8 cellular contexts compared by ENCODE assay signal in genomic region chr15:75452364-75452967, GRCh38. TPM values are rescaled to one million over a fixed set of nuclear protein-coding genes. Genes with fewer than 3 reads are reported as not detected.
DNase-seq lines count a peak whose midpoint lies in the region; ATAC-seq and TF ChIP-seq lines count a peak whose summit lies in the region.

No MANE protein-coding gene starts in this region.

- no peaks in the 10 kb centered on the region for H3K27me3 ChIP-seq in CD4-positive, alpha-beta memory T cell (ENCODE audit: insufficient read depth, low read length)
- H3K27me3 ChIP-seq in PC-9 (ENCODE audit: insufficient read depth, low read depth): no peaks in the 10 kb centered on the region
- no peaks in the 10 kb centered on the region for H3K27me3 ChIP-seq in esophagus (ENCODE audit: control insufficient read depth in 1 of 2, insufficient read depth in 2 of 2, low read length in 2 of 2)
- no peaks in the 10 kb centered on the region for H3K27me3 ChIP-seq in muscle layer of duodenum (ENCODE audit: low read depth, low read length)

- H3K4me1 ChIP-seq in CD4-positive, alpha-beta memory T cell (ENCODE audit: insufficient read depth, low read length): peaks cover 49% of the 10 kb centered on the region
- peaks cover 22% of the 10 kb centered on the region for H3K4me1 ChIP-seq in PC-9 (replicated peaks; ENCODE audit: insufficient read depth)
- H3K4me1 ChIP-seq in esophagus (ENCODE audit: control insufficient read depth in 2 of 2, insufficient read depth in 2 of 2, low read length in 1 of 2): peaks cover 0 to 6% of the 10 kb centered on the region in 2 donors
- peaks cover 12 to 25% of the 10 kb centered on the region in 2 donors for H3K4me1 ChIP-seq in muscle layer of duodenum (ENCODE audit: control insufficient read depth in 1 of 2, insufficient read depth in 2 of 2, low read length in 2 of 2)

- no peaks in the 10 kb centered on the region for H3K9me3 ChIP-seq in CD4-positive, alpha-beta memory T cell (ENCODE audit: control insufficient read depth in 1 of 2, low read length in 2 of 2)
- H3K9me3 ChIP-seq in PC-9 (ENCODE audit: insufficient read depth, low read depth): no peaks in the 10 kb centered on the region
- no peaks in the 10 kb centered on the region for H3K9me3 ChIP-seq in esophagus (ENCODE audit: control insufficient read depth in 2 of 2, insufficient read depth in 1 of 2, low read depth in 1 of 2, low read length in 1 of 2)
- H3K9me3 ChIP-seq in muscle layer of duodenum (ENCODE audit: control insufficient read depth in 1 of 2, low read length in 2 of 2): no peaks in the 10 kb centered on the region

- TF ChIP-seq CTCF in PC-9 (conservative IDR thresholded peaks at IDR 0.05): no peak

- H3K36me3 ChIP-seq in CD4-positive, alpha-beta memory T cell (ENCODE audit: insufficient read depth, low read length): no peaks in the 10 kb centered on the region
- H3K36me3 ChIP-seq in PC-9 (ENCODE audit: low read depth) (no peaks in the 10 kb centered on the region), esophagus (ENCODE audit: control insufficient read depth in 2 of 2, insufficient read depth in 2 of 2, low read length in 1 of 2) (no peaks in the 10 kb centered on the region), muscle layer of duodenum (ENCODE audit: control insufficient read depth in 1 of 2, insufficient read depth in 2 of 2, low read length in 2 of 2) (no peaks in the 10 kb centered on the region)

- WGBS in esophagus, 2 donors: 1% methylated on average over 19 of the region's 19 CpGs

- H4K20me1 ChIP-seq in PC-9 (ENCODE audit: insufficient read depth): peaks cover 31% of the 10 kb centered on the region

- peak; percentile 77 to 89 (median 80) for DNase-seq in CD4-positive, alpha-beta memory T cell
- DNase-seq in HuH-7.5 (ENCODE audit: low spot score) (peak; percentile 71), PC-9 (peak; percentile 66 to 78)
- peak; percentile 80 for DNase-seq in activated T-cell treated with anti-CD3 and anti-CD28 coated beads, Interleukin-2, amount 50 U/mL, for 24 hours
- peak; percentile 63 to 67 for DNase-seq in stimulated activated CD8-positive, alpha-beta memory T cell treated with anti-CD3 and anti-CD28 coated beads, Interleukin-7, amount 100 ng/mL, for 4 hours (ENCODE audit: low read depth in 2 of 2)

- intact Hi-C loops in CD4-positive, alpha-beta memory T cell (cut with micrococcal nuclease): loop anchor here (5.0 to 10.0 kb wide), 6 partner anchors 100 to 1972 kb away; partner anchors contain the start of genes ARID3B, C15orf39, COX5A and HMG20A
- intact Hi-C loops in PC-9 (cut with micrococcal nuclease; ENCODE audit: unreplicated experiment): loop anchor here (5.0 kb wide), 2 partner anchors 85 to 215 kb away; partner anchors contain the start of gene MAN2C1

- H3K79me2 ChIP-seq in PC-9 (ENCODE audit: low read depth): peaks cover 40% of the 10 kb centered on the region

- peaks cover 48% of the 10 kb centered on the region for H3F3A ChIP-seq in PC-9 (ENCODE audit: insufficient read depth, low read depth)

- peak overlapping the region; percentile 90 to 99 (median 97) for H3K4me3 Mint-ChIP-seq in CD4-positive, alpha-beta memory T cell
- peak overlapping the region; percentile 93 for H3K4me3 Mint-ChIP-seq in activated T-cell treated with anti-CD3 and anti-CD28 coated beads, Interleukin-2, amount 50 U/mL, for 24 hours

- CTCF ChIA-PET in CD4-positive, alpha-beta memory T cell (lab: Charles Lee; ENCODE audit: partially characterized antibody): interaction anchor here (0.6 to 5.6 kb wide), 8 partner anchors 17 to 1539 kb away, joined by 3 to 62 read pairs (median 4); partner anchors contain the start of genes IMP3, MAN2C1 and SNUPN
- CTCF ChIA-PET in PC-9 (lab: Charles Lee): interaction anchor here (0.6 to 1.8 kb wide), 3 partner anchors 80 to 178 kb away, joined by 3 to 5 read pairs (median 4); partner anchors contain the start of gene MAN2C1

- peaks cover 0 to 2% of the 10 kb centered on the region in 2 donors for H3K27me3 Mint-ChIP-seq in CD4-positive, alpha-beta memory T cell
- H3K27me3 Mint-ChIP-seq in activated T-cell treated with anti-CD3 and anti-CD28 coated beads, Interleukin-2, amount 50 U/mL, for 24 hours: no peaks in the 10 kb centered on the region

- H2AFZ ChIP-seq in PC-9: peak overlapping the region; percentile 76

- H3K4me3 ChIP-seq in CD4-positive, alpha-beta memory T cell (ENCODE audit: low read length in 2 of 2): peak overlapping the region; percentile 70 to 86
- peak overlapping the region; percentile 70 for H3K4me3 ChIP-seq in PC-9
- H3K4me3 ChIP-seq in esophagus (ENCODE audit: low read depth in 1 of 2, low read length in 2 of 2): peak overlapping the region; percentile 54 to 63
- peak overlapping the region; percentile 71 to 83 for H3K4me3 ChIP-seq in muscle layer of duodenum (ENCODE audit: low read depth in 1 of 2, low read length in 2 of 2)

- POLR2A ChIA-PET in CD4-positive, alpha-beta memory T cell (lab: Charles Lee; ENCODE audit: partially characterized antibody): interaction anchor here (0.7 to 7.2 kb wide), 29 partner anchors 9 to 1458 kb away, joined by 3 to 222 read pairs (median 6); partner anchors contain the start of genes C15orf39, CLK3, CSK and FAM219B
- POLR2A ChIA-PET in PC-9 (lab: Charles Lee; ENCODE audit: unreplicated experiment): interaction anchor here (0.5 to 2.1 kb wide), 12 partner anchors 62 to 826 kb away, joined by 3 to 39 read pairs (median 6); partner anchors contain the start of genes IMP3 and MAN2C1

- no peaks in the 10 kb centered on the region for H3K9me2 ChIP-seq in PC-9 (ENCODE audit: insufficient read depth)

- H3K27ac ChIP-seq in CD4-positive, alpha-beta memory T cell (ENCODE audit: low read depth, low read length): peak overlapping the region; percentile 98
- H3K27ac ChIP-seq in PC-9: peak overlapping the region; percentile 84
- peak overlapping the region; percentile 98 to 100 for H3K27ac ChIP-seq in esophagus (ENCODE audit: low read depth in 2 of 2, low read length in 1 of 2)
- H3K27ac ChIP-seq in muscle layer of duodenum (ENCODE audit: low read length): peak overlapping the region; percentile 95

- H3K4me1 Mint-ChIP-seq in CD4-positive, alpha-beta memory T cell: peaks cover 30 to 66% (median 43%) of the 10 kb centered on the region in 4 donors
- H3K4me1 Mint-ChIP-seq in activated T-cell treated with anti-CD3 and anti-CD28 coated beads, Interleukin-2, amount 50 U/mL, for 24 hours (ENCODE audit: low read depth): peaks cover 48% of the 10 kb centered on the region

- H3K27ac Mint-ChIP-seq in CD4-positive, alpha-beta memory T cell: peak overlapping the region; percentile 98 to 100 (median 99)
- H3K27ac Mint-ChIP-seq in activated T-cell treated with anti-CD3 and anti-CD28 coated beads, Interleukin-2, amount 50 U/mL, for 24 hours: peak overlapping the region; percentile 100

- H3K9me3 Mint-ChIP-seq in CD4-positive, alpha-beta memory T cell: peaks cover 0 to 1% (median 0%) of the 10 kb centered on the region in 8 donors
- H3K9me3 Mint-ChIP-seq in activated T-cell treated with anti-CD3 and anti-CD28 coated beads, Interleukin-2, amount 50 U/mL, for 24 hours: no peaks in the 10 kb centered on the region

- no peak for ATAC-seq in HG02610 (IDR thresholded peaks at IDR 0.05; ENCODE audit: unreplicated experiment)

- peaks cover 0 to 21% of the 10 kb centered on the region in 2 donors for H3K36me3 Mint-ChIP-seq in CD4-positive, alpha-beta memory T cell
- H3K36me3 Mint-ChIP-seq in activated T-cell treated with anti-CD3 and anti-CD28 coated beads, Interleukin-2, amount 50 U/mL, for 24 hours (ENCODE audit: low read depth): peaks cover 42% of the 10 kb centered on the region

- H3K4me2 ChIP-seq in PC-9: peak overlapping the region; percentile 94

- TSS peak; percentile 64 for BruUV-seq in PC-9 (replicated peaks; lab: Mats Ljungman, UMichigan)

RNA-seq across cellular contexts. Expression of gene SIN3A, which starts 1.0 kb away (rescaled TPM):
- 100 to 1,000 TPM; 128 to 134 TPM for total RNA-seq in CD4-positive, alpha-beta memory T cell
- 10 to 100 TPM in 1 of 2 donors, 1 to 10 TPM in 1; 7.0 to 25.9 TPM for polyA plus RNA-seq in CD4-positive, alpha-beta memory T cell
- 87.0 and 91.8 TPM in 2 replicates for total RNA-seq in PC-9 (2021)
- 10 to 100 TPM in 1 of 2 donors, 1 to 10 TPM in 1; 7.2 to 10.4 TPM for polyA plus RNA-seq in esophagus
